Comparison of ENCODE assay signal across 1 cellular context in genomic region chr5:133324926-133325325, GRCh38.
TF ChIP-seq lines count a peak whose summit lies in the region.

No MANE protein-coding gene starts in this region.

TF ChIP-seq in GM12878, 131 proteins besides CTCF, POLR2A, EP300 and RAD21 (continued from another document):
- TF ChIP-seq ZNF687 (IDR thresholded peaks at IDR 0.05) = no peak
- TF ChIP-seq CREB1 (IDR thresholded peaks at IDR 0.05; ENCODE audit: low read depth) = no peak
- no peak for TF ChIP-seq ATF2 (IDR thresholded peaks at IDR 0.05; ENCODE audit: low read length)
- TF ChIP-seq ASH2L (IDR thresholded peaks at IDR 0.05; ENCODE audit: borderline replicate concordance, low read depth) = no peak
- TF ChIP-seq ZNF622 (IDR thresholded peaks at IDR 0.05) = no peak
- TF ChIP-seq SREBF1 (IDR thresholded peaks at IDR 0.05; ENCODE audit: low read length) = no peak
- TF ChIP-seq CHD1 (IDR thresholded peaks at IDR 0.05; ENCODE audit: low read depth, low read length) = no peak
- no peak for TF ChIP-seq NFIC (IDR thresholded peaks at IDR 0.05; ENCODE audit: low read depth, low read length)
